20 cellular contexts compared by ENCODE assay signal in the genomic region with DNA sequence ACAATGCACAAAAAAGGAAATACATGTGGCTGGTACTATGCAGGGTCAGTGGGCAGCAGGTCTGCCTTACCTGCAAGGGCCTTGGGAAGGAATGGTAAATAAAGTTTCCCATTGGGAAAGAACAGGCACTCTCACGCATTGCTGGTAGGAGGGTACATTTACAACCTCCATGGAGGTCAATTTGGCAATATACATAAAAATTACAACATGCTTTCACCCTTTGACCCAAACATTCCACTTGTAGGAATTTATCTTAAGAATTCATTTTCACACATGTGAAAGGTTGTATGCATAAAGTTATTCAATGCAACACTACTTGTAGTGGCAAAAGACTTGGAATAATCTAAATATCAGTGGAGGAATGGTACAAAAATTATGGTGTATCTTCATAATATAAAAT.
DNase-seq lines count a peak whose midpoint lies in the region; ATAC-seq and TF ChIP-seq lines count a peak whose summit lies in the region.
"Had no signal": no experiment of that assay in that cellular context is flagged by ENCODE, and none has a peak within 500 bp of the region (broad histone marks: within the 10 kb centered on the region; RNA-seq: fewer than 3 reads in every experiment).

No MANE protein-coding gene starts in this region.

- no peak overlapping the region for H3K27ac Mint-ChIP-seq in MCF 10A (ENCODE audit: low read depth, unreplicated experiment)
- H3K27ac Mint-ChIP-seq: CD4-positive, alpha-beta memory T cell; GM23338; IgD-negative memory B cell had no signal

- no peak for ATAC-seq in HG03460 (IDR thresholded peaks at IDR 0.05; ENCODE audit: unreplicated experiment)
- ATAC-seq: A549, GM12878, GM23338 had no signal

- H4K20me1 ChIP-seq in mammary epithelial cell (ENCODE audit: insufficient read depth, low read length): no peaks in the 10 kb centered on the region

- 100% methylated on average over 1 of the region's 1 CpG for WGBS in mammary epithelial cell (ENCODE audit: low coverage, missing lambda C conversion rate)

- H3K79me2 ChIP-seq in mammary epithelial cell (ENCODE audit: insufficient read depth, low read length): no peaks in the 10 kb centered on the region

- H3K9me3 ChIP-seq in mammary epithelial cell (replicated peaks; ENCODE audit: insufficient read depth, low read length): no peaks in the 10 kb centered on the region
- H3K9me3 ChIP-seq: A549 had no signal

- DNase-seq in MCF 10A (ENCODE audit: unreplicated experiment): peak; percentile 30
- DNase-seq in mammary epithelial cell: no peak
- DNase-seq in amniotic epithelial cell (ENCODE audit: low read depth): peak; percentile 61
- DNase-seq in iris pigment epithelial cell (ENCODE audit: low read depth): peak; percentile 58
- no peak for DNase-seq in middle frontal gyrus (ENCODE audit: extremely low spot score, low spot score)
- DNase-seq in SIG-M5 (lab: John Stamatoyannopoulos, UW): no peak
- DNase-seq: AML-193; CD4-positive, alpha-beta memory T cell; DMS153; DMS79 treated with DMSO at 0.1 percent for 48 hours; HCEC 1CT; KBM-7 had no signal

- in situ Hi-C loops in mammary epithelial cell (cut with MboI; ENCODE audit: low sequenced_read_pairs in 2 of 2): no loop called here

- intact Hi-C loops in MCF 10A (cut with micrococcal nuclease): no loop called here
- intact Hi-C loops in mammary epithelial cell (cut with micrococcal nuclease): no loop called here

- no peak overlapping the region for H3K27ac ChIP-seq in mammary epithelial cell (ENCODE audit: insufficient read depth, low read depth, low read length)
- H3K27ac ChIP-seq: 22Rv1, A549, C4-2B, HL-60 had no signal

- BruUV-seq in MCF 10A (replicated peaks; lab: Mats Ljungman, UMichigan) (no TSS peak), mammary epithelial cell (replicated peaks; lab: Mats Ljungman, UMichigan) (no TSS peak)

- TF ChIP-seq CTCF in MCF 10A (IDR thresholded peaks at IDR 0.05; ENCODE audit: unreplicated experiment) (no peak), mammary epithelial cell (conservative IDR thresholded peaks at IDR 0.05 in 1 of 2, IDR thresholded peaks at IDR 0.05 in 1 of 2; ENCODE audit: extremely low read depth in 1 of 2, insufficient read depth in 1 of 2, low read depth in 1 of 2, low read length in 2 of 2) (no peak)

- H3K4me3 Mint-ChIP-seq in MCF 10A (ENCODE audit: unreplicated experiment): no peak overlapping the region
- H3K4me3 Mint-ChIP-seq: CD4-positive, alpha-beta memory T cell; GM23338; IgD-negative memory B cell had no signal

- CTCF ChIA-PET in MCF 10A (lab: Yijun Ruan, JAX): interaction anchor here (0.7 kb wide), 1 partner anchor 167 kb away, joined by 3 read pairs; no protein-coding TSS in a partner anchor
- CTCF ChIA-PET in mammary epithelial cell (lab: Charles Lee; ENCODE audit: low non-redundant PET): no interaction called here

- no peak overlapping the region for H3K4me2 ChIP-seq in mammary epithelial cell (ENCODE audit: insufficient read depth, low read depth, low read length)
- H3K4me2 ChIP-seq: A549, GM23338 had no signal

- POLR2A ChIA-PET in MCF 10A (lab: Yijun Ruan, JAX): interaction anchor here (0.6 kb wide), 2 partner anchors 23 to 628 kb away, joined by 3 to 4 read pairs; no protein-coding TSS in a partner anchor

- H3K9me3 Mint-ChIP-seq in MCF 10A (ENCODE audit: unreplicated experiment): no peaks in the 10 kb centered on the region
- H3K9me3 Mint-ChIP-seq: GM23338 had no signal

- no peaks in the 10 kb centered on the region for H3K36me3 ChIP-seq in mammary epithelial cell (ENCODE audit: insufficient read depth, low read length)

- H3K4me1 Mint-ChIP-seq in MCF 10A (ENCODE audit: insufficient read depth, unreplicated experiment): no peaks in the 10 kb centered on the region
- H3K4me1 Mint-ChIP-seq: CD4-positive, alpha-beta memory T cell; GM23338 had no signal

- no peaks in the 10 kb centered on the region for H3K4me1 ChIP-seq in mammary epithelial cell (ENCODE audit: insufficient read depth, low read length)
- H3K4me1 ChIP-seq: A549 had no signal

- H3K27me3 Mint-ChIP-seq in MCF 10A (ENCODE audit: insufficient read depth, unreplicated experiment): no peaks in the 10 kb centered on the region
- H3K27me3 Mint-ChIP-seq: IgD-negative memory B cell had no signal

- H2AFZ ChIP-seq in mammary epithelial cell (ENCODE audit: low read depth, low read length): no peak overlapping the region
- H2AFZ ChIP-seq: GM23338 had no signal

- H3K9ac ChIP-seq in mammary epithelial cell (ENCODE audit: insufficient read depth, low read length): no peak overlapping the region

- H3K36me3 Mint-ChIP-seq in MCF 10A (ENCODE audit: insufficient read depth, unreplicated experiment): no peaks in the 10 kb centered on the region
- H3K36me3 Mint-ChIP-seq: CD4-positive, alpha-beta memory T cell; IgD-negative memory B cell had no signal

- dilution Hi-C loops in mammary epithelial cell (cut with HindIII; ENCODE audit: low sequenced_read_pairs): no loop called here

- H3K4me3 ChIP-seq in mammary epithelial cell (replicated peaks in 1 of 3; ENCODE audit: insufficient read depth in 1 of 3, low read depth in 2 of 3, low read length in 3 of 3): no peak overlapping the region
- H3K4me3 ChIP-seq: A549, GM12878, GM23338 had no signal

- H3K27me3 ChIP-seq in mammary epithelial cell (ENCODE audit: insufficient read depth, low read length): no peaks in the 10 kb centered on the region

Comparison
In these comparisons a context has a peak if more than half of its experiments do, and no peak if none do; other contexts are left out.
1. DNase-seq: peak in MCF 10A (single experiment), amniotic epithelial cell (single experiment) and iris pigment epithelial cell (single experiment); none in mammary epithelial cell (single experiment), middle frontal gyrus (single experiment) and SIG-M5 (single experiment).